14 cellular contexts compared by ENCODE assay signal in the genomic region with DNA sequence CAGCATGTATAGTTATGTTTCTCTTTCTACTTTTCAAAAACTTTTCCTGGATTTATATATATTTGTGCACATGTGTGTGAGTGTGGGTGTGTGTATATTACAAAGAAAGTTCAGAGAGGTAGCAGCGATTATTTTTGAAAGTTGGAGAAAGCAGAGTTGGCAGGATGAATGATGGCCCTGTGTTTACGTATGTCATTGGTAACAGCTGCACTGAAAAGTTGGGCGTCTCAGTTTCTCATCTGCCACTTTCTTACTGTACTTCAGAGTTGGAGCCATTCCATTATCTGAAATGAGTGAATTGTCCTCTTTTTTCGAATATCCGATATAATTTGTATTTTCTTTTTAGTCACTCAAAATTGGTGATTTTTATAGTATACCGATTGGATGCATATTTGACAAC.
DNase-seq lines count a peak whose midpoint lies in the region; ATAC-seq lines count a peak whose summit lies in the region.
"Had no signal": no experiment of that assay in that cellular context is flagged by ENCODE, and none has a peak within 500 bp of the region (broad histone marks: within the 10 kb centered on the region; RNA-seq: fewer than 3 reads in every experiment).

No MANE protein-coding gene starts in this region.

- peak overlapping the region; percentile 65 for H3K27ac ChIP-seq in SJCRH30
- H3K27ac ChIP-seq: SK-N-MC had no signal

- H3K4me3 Mint-ChIP-seq in memory B cell, result no peak overlapping the region
- H3K4me3 Mint-ChIP-seq in stimulated activated memory B cell treated with anti-CD40 and anti-IgM and Interleukin-4, amounts not matched to agents 10 μg/mL and 1 μg/mL and 100 μg/mL, for 72 hours, result no peak overlapping the region
- H3K4me3 Mint-ChIP-seq: CD8-positive, alpha-beta memory T cell had no signal

- H3K9me3 ChIP-seq in SJCRH30 (replicated peaks), result 0 out of 2 replicates have a peak, but pooled peaks cover 6% of the 10 kb centered on the region

- peaks cover 60% of the 10 kb centered on the region for H3K36me3 Mint-ChIP-seq in memory B cell
- H3K36me3 Mint-ChIP-seq in stimulated activated memory B cell treated with anti-CD40 and anti-IgM and Interleukin-4, amounts not matched to agents 10 μg/mL and 1 μg/mL and 100 μg/mL, for 72 hours, result peaks cover 71% of the 10 kb centered on the region
- H3K36me3 Mint-ChIP-seq: CD8-positive, alpha-beta memory T cell had no signal

- H3K4me3 ChIP-seq in SJCRH30, result no peak overlapping the region
- H3K4me3 ChIP-seq: SK-N-MC had no signal

- peaks cover 47% of the 10 kb centered on the region for H3K4me1 Mint-ChIP-seq in memory B cell
- H3K4me1 Mint-ChIP-seq in stimulated activated memory B cell treated with anti-CD40 and anti-IgM and Interleukin-4, amounts not matched to agents 10 μg/mL and 1 μg/mL and 100 μg/mL, for 72 hours, result peaks cover 71% of the 10 kb centered on the region
- H3K4me1 Mint-ChIP-seq: CD8-positive, alpha-beta memory T cell had no signal

- peaks cover 40% of the 10 kb centered on the region for H3K4me1 ChIP-seq in SJCRH30

- DNase-seq in LHCN-M2 (ENCODE audit: low read depth) (peak; percentile 87), SJCRH30 (peak; percentile 66 to 87), memory B cell (ENCODE audit: low spot score in 2 of 2) (no peak), middle frontal gyrus (ENCODE audit: extremely low spot score, low spot score) (no peak)
- no peak for DNase-seq in stimulated activated CD4-positive, alpha-beta T cell treated with anti-CD3 and anti-CD28 coated beads, Interleukin-15, amount 100 ng/mL, for 24 hours
- DNase-seq: CD8-positive, alpha-beta memory T cell; NCI-H1417 treated with DMSO at 0.1 percent for 48 hours; NCI-H2029; NCI-H2171 treated with DMSO at 0.1 percent for 48 hours; NCI-H524; PC-3 had no signal

- H3K27me3 Mint-ChIP-seq in memory B cell, result no peaks in the 10 kb centered on the region
- no peaks in the 10 kb centered on the region for H3K27me3 Mint-ChIP-seq in stimulated activated memory B cell treated with anti-CD40 and anti-IgM and Interleukin-4, amounts not matched to agents 10 μg/mL and 1 μg/mL and 100 μg/mL, for 72 hours

- peaks cover 14% of the 10 kb centered on the region for H3K9me3 Mint-ChIP-seq in memory B cell
- H3K9me3 Mint-ChIP-seq in stimulated activated memory B cell treated with anti-CD40 and anti-IgM and Interleukin-4, amounts not matched to agents 10 μg/mL and 1 μg/mL and 100 μg/mL, for 72 hours, result peaks cover 18% of the 10 kb centered on the region

- H3K27me3 ChIP-seq in SJCRH30, result no peaks in the 10 kb centered on the region

- peak overlapping the region; percentile 40 for H3K27ac Mint-ChIP-seq in memory B cell
- H3K27ac Mint-ChIP-seq in stimulated activated memory B cell treated with anti-CD40 and anti-IgM and Interleukin-4, amounts not matched to agents 10 μg/mL and 1 μg/mL and 100 μg/mL, for 72 hours, result peak overlapping the region; percentile 77
- H3K27ac Mint-ChIP-seq: CD8-positive, alpha-beta memory T cell had no signal

- ATAC-seq in memory B cell (ENCODE audit: low read depth) (no peak), HG03045 (IDR thresholded peaks at IDR 0.05; ENCODE audit: unreplicated experiment) (no peak)
- no peak for ATAC-seq in stimulated activated memory B cell treated with anti-CD40 and anti-IgM and Interleukin-4, amounts not matched to agents 10 μg/mL and 1 μg/mL and 100 μg/mL, for 72 hours

- H3K36me3 ChIP-seq in SJCRH30, result peaks cover 19% of the 10 kb centered on the region

Comparison
In these comparisons a context has a peak if more than half of its experiments do, and no peak if none do; other contexts are left out.
1. DNase-seq: peak in LHCN-M2 (single experiment) and SJCRH30 (2 of 2); none in memory B cell (0 of 2), middle frontal gyrus (single experiment) and stimulated activated CD4-positive, alpha-beta T cell treated with anti-CD3 and anti-CD28 coated beads, Interleukin-15, amount 100 ng/mL, for 24 hours (single experiment).